In genomic region chr11:27965559-27965958, GRCh38 we compare ENCODE assay signal across 21 cellular contexts.
DNase-seq lines count a peak whose midpoint lies in the region; ATAC-seq, FAIRE-seq and TF ChIP-seq lines count a peak whose summit lies in the region.
"Had no signal": no experiment of that assay in that cellular context is flagged by ENCODE, and none has a peak within 500 bp of the region (broad histone marks: within the 10 kb centered on the region; RNA-seq: fewer than 3 reads in every experiment).

No MANE protein-coding gene starts in this region.

- H2BK5ac ChIP-seq in neuronal stem cell (ENCODE audit: low read length), result no peak overlapping the region

- H4K8ac ChIP-seq in neuronal stem cell (ENCODE audit: low read depth, low read length), result no peak overlapping the region

- no peaks in the 10 kb centered on the region for H3K79me2 ChIP-seq in astrocyte (ENCODE audit: insufficient read depth, low read length)

- intact Hi-C loops in tibial artery (cut with DNase I; ENCODE audit: low total_unique reads), result no loop called here

- no peak overlapping the region for H3K18ac ChIP-seq in neuronal stem cell (ENCODE audit: low read length)

- TF ChIP-seq CTCF in astrocyte (IDR thresholded peaks at IDR 0.05; ENCODE audit: insufficient read depth, low read depth, low read length) (no peak), tibial artery (IDR thresholded peaks at IDR 0.05) (no peak)

- H3K36me3 Mint-ChIP-seq in astrocyte (ENCODE audit: low read depth, unreplicated experiment), result no peaks in the 10 kb centered on the region

- H2BK15ac ChIP-seq in neuronal stem cell (ENCODE audit: low read length), result no peak overlapping the region

- no peaks in the 10 kb centered on the region for H4K20me1 ChIP-seq in astrocyte (ENCODE audit: insufficient read depth, low read length)

- H3K23ac ChIP-seq in neuronal stem cell (ENCODE audit: low read depth, low read length, poor library complexity), result no peak overlapping the region

- no peak for ATAC-seq in GM21529 (IDR thresholded peaks at IDR 0.05; ENCODE audit: unreplicated experiment)
- ATAC-seq: K562 had no signal

- DNase-seq in NT2/D1 (ENCODE audit: low read depth, low spot score) (peak; percentile 13), astrocyte (ENCODE audit: low read depth) (no peak), iPS DF 19.7 (ENCODE audit: low read depth, low spot score) (peak; percentile 30), neuronal stem cell (ENCODE audit: low spot score) (peak; percentile 23), tibial artery (no peak)
- no peak for DNase-seq in activated CD8-positive, alpha-beta memory T cell treated with anti-CD3 and anti-CD28 coated beads for 24 hours
- DNase-seq: ACHN; CD4-positive, alpha-beta T cell; DMS153; DMS79; GDM1; GOT3; H9; IMR-90 had no signal

- H3K27me3 Mint-ChIP-seq in astrocyte (ENCODE audit: low read depth, unreplicated experiment), result no peaks in the 10 kb centered on the region
- H3K27me3 Mint-ChIP-seq: CD4-positive, alpha-beta T cell had no signal

- H3K4me2 ChIP-seq in astrocyte (ENCODE audit: low read length) (no peak overlapping the region), neuronal stem cell (ENCODE audit: insufficient read depth, low read length, poor library complexity, severe bottlenecking) (no peak overlapping the region)

- H3K9me3 Mint-ChIP-seq in astrocyte (ENCODE audit: unreplicated experiment), result no peaks in the 10 kb centered on the region
- H3K9me3 Mint-ChIP-seq: CD4-positive, alpha-beta T cell; H9 had no signal

- no peak overlapping the region for H3K14ac ChIP-seq in neuronal stem cell (ENCODE audit: low read length)

- H2AK5ac ChIP-seq in neuronal stem cell (ENCODE audit: low read depth, low read length), result no peak overlapping the region

- no peak overlapping the region for H4K91ac ChIP-seq in neuronal stem cell (ENCODE audit: low read depth, low read length, poor library complexity)

- H3K27me3 ChIP-seq in NT2/D1 (ENCODE audit: insufficient read depth, insufficient read length) (no peaks in the 10 kb centered on the region), astrocyte (ENCODE audit: insufficient read depth, low read length) (no peaks in the 10 kb centered on the region), neuronal stem cell (ENCODE audit: control insufficient read depth in 3 of 3, insufficient read depth in 3 of 3, low read depth in 1 of 3, low read length in 3 of 3) (no peaks in the 10 kb centered on the region), tibial artery (no peaks in the 10 kb centered on the region)

- no peaks in the 10 kb centered on the region for H3K79me1 ChIP-seq in neuronal stem cell (ENCODE audit: low read depth, low read length)

- H3K27ac Mint-ChIP-seq in astrocyte (ENCODE audit: unreplicated experiment), result peak overlapping the region; percentile 34
- H3K27ac Mint-ChIP-seq: CD4-positive, alpha-beta T cell; H9 had no signal

- no peak overlapping the region for H2BK12ac ChIP-seq in neuronal stem cell (ENCODE audit: low read length)

- H3K9ac ChIP-seq in NT2/D1 (ENCODE audit: insufficient read length, low read depth) (no peak overlapping the region), astrocyte (ENCODE audit: low read length) (no peak overlapping the region), neuronal stem cell (ENCODE audit: low read depth, low read length, poor library complexity) (no peak overlapping the region)

- H3K4me3 ChIP-seq in NT2/D1 (ENCODE audit: insufficient read length, low read depth), result no peak overlapping the region
- no peak overlapping the region for H3K4me3 ChIP-seq in astrocyte (ENCODE audit: insufficient read depth, low read depth, low read length)
- H3K4me3 ChIP-seq in neuronal stem cell (ENCODE audit: low read length in 2 of 2), result no peak overlapping the region
- H3K4me3 ChIP-seq in tibial artery, result no peak overlapping the region
- H3K4me3 ChIP-seq: K562 had no signal

- no peak overlapping the region for H2BK120ac ChIP-seq in neuronal stem cell (ENCODE audit: low read depth, low read length)

- peak; percentile 74 for FAIRE-seq in astrocyte (lab: Jason Lieb, UNC)
- FAIRE-seq: A204.1, GM12892, GM18507, K562 had no signal

- H3K4me1 ChIP-seq in NT2/D1 (ENCODE audit: insufficient read depth, insufficient read length) (no peaks in the 10 kb centered on the region), astrocyte (ENCODE audit: insufficient read depth, low read length) (no peaks in the 10 kb centered on the region), neuronal stem cell (ENCODE audit: control insufficient read depth in 2 of 2, insufficient read depth in 1 of 2, low read depth in 1 of 2, low read length in 2 of 2) (peaks cover 0 to 2% of the 10 kb centered on the region in 2 donors), tibial artery (no peaks in the 10 kb centered on the region)

- H3K9me3 ChIP-seq in NT2/D1 (ENCODE audit: insufficient read depth, low read length) (no peaks in the 10 kb centered on the region; the same call in 1 of the 2 replicates), astrocyte (ENCODE audit: insufficient read depth, low read depth, low read length) (no peaks in the 10 kb centered on the region), neuronal stem cell (replicated peaks in 1 of 2; ENCODE audit: control insufficient read depth in 2 of 2, insufficient read depth in 1 of 2, low read depth in 1 of 2, low read length in 2 of 2) (no peaks in the 10 kb centered on the region), tibial artery (no peaks in the 10 kb centered on the region)

- WGBS in neuronal stem cell (ENCODE audit: extremely low coverage in 2 of 2, insufficient read length in 2 of 2, insufficient replicate concordance in 1 of 2), 2 donors, result no CpG with 5 or more reads among the region's 3 CpGs

- peaks cover 11% of the 10 kb centered on the region for H3K4me1 Mint-ChIP-seq in astrocyte (ENCODE audit: low read depth, unreplicated experiment)

- H3K27ac ChIP-seq in astrocyte (ENCODE audit: low read depth, low read length), result no peak overlapping the region
- H3K27ac ChIP-seq in neuronal stem cell (replicated peaks; ENCODE audit: low read length), result no peak overlapping the region
- no peak overlapping the region for H3K27ac ChIP-seq in tibial artery
- H3K27ac ChIP-seq: C4-2B, HL-60 had no signal

- H2AFZ ChIP-seq in astrocyte (ENCODE audit: low read depth, low read length) (no peak overlapping the region), neuronal stem cell (ENCODE audit: low read length) (no peak overlapping the region)

- no peak overlapping the region for H3K4me3 Mint-ChIP-seq in astrocyte (ENCODE audit: unreplicated experiment)
- H3K4me3 Mint-ChIP-seq: CD4-positive, alpha-beta T cell; H9 had no signal

- no peak overlapping the region for H3K4ac ChIP-seq in neuronal stem cell (ENCODE audit: low read length)

- H3K36me3 ChIP-seq in NT2/D1 (ENCODE audit: insufficient read depth, insufficient read length, low read length) (no peaks in the 10 kb centered on the region), astrocyte (ENCODE audit: insufficient read depth, low read length) (no peaks in the 10 kb centered on the region), neuronal stem cell (replicated peaks in 1 of 2; ENCODE audit: control insufficient read depth in 2 of 2, insufficient read depth in 2 of 2, low read length in 2 of 2) (no peaks in the 10 kb centered on the region), tibial artery (no peaks in the 10 kb centered on the region)

Comparison
In these comparisons a context has a peak if more than half of its experiments do, and no peak if none do; other contexts are left out.
1. DNase-seq: peak in NT2/D1 (single experiment), iPS DF 19.7 (single experiment) and neuronal stem cell (single experiment); none in astrocyte (single experiment), activated CD8-positive, alpha-beta memory T cell treated with anti-CD3 and anti-CD28 coated beads for 24 hours (single experiment) and tibial artery (0 of 2).